Comparison of ENCODE assay signal across 14 cellular contexts in the genomic region with DNA sequence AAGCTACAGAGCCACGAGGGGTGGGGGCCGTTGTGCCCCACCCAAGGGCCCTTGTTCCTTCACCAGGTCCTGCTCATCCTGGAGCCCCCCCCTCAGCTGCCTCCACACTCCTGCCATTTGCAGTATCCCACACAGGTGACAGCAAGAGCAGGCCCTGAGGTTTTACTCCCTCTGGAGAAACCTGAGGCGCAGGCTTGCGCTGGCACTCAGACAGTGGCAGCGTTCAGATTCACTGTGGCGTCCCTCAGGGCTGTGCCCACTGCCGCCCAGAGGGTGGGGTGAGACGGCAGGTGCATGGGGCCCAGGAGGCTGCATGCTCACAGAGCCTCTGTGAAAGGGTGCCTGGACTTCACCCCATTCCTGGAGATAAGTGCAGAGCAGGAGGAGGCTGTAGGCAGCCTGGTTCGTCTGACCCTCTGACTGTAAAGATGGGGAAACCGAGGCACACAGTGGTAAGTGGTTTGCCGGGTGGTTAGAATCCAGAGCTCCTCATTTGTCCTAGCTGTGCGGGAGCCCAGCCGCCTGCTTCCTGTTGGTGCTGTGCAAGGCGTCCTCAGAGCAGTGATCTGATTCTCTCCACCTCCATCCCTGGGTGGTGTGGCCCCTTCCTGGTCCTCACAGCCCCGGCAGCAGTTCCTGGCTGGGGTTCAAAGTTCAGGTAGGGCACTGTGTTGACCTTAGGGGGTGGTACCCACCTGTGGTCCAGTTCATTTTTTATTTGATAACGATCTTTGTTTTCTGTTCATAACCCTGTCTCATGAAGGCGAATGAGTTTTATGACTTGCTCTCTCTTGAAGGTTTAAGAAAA. TPM values are rescaled to one million over a fixed set of nuclear protein-coding genes. Genes with fewer than 3 reads are reported as not detected.
DNase-seq lines count a peak whose midpoint lies in the region; ATAC-seq and TF ChIP-seq lines count a peak whose summit lies in the region.
"Had no signal": no experiment of that assay in that cellular context is flagged by ENCODE, and none has a peak within 500 bp of the region (broad histone marks: within the 10 kb centered on the region; RNA-seq: fewer than 3 reads in every experiment).

No MANE protein-coding gene starts in this region.

- H3K4me3 Mint-ChIP-seq in WTC11 = peak overlapping the region; percentile 54
- H3K4me3 Mint-ChIP-seq in naive thymus-derived CD4-positive, alpha-beta T cell = peak overlapping the region in 6 of 10 donors; percentile 3 to 66 (median 29)

- H3K9me3 ChIP-seq in BLaER1 (peaks cover 13% of the 10 kb centered on the region), spleen (peaks cover 0 to 1% (median 0%) of the 10 kb centered on the region in 8 donors)
- H3K9me3 ChIP-seq in naive thymus-derived CD4-positive, alpha-beta T cell (ENCODE audit: control insufficient read depth in 2 of 3, low read length in 3 of 3) = peaks cover 0 to 1% (median 0%) of the 10 kb centered on the region in 3 experiments
- H3K9me3 ChIP-seq: suprapubic skin had no signal

- TF ChIP-seq CTCF in WTC11 (IDR thresholded peaks at IDR 0.05) (no peak), spleen (IDR thresholded peaks at IDR 0.05 in 8 of 11, conservative IDR thresholded peaks at IDR 0.05 in 3 of 11) (no peak)

- no peaks in the 10 kb centered on the region; the same call in 1 of the 2 replicates for H3K27me3 Mint-ChIP-seq in WTC11 (ENCODE audit: low read depth)
- peaks cover 12 to 37% (median 24%) of the 10 kb centered on the region in 5 donors for H3K27me3 Mint-ChIP-seq in naive thymus-derived CD4-positive, alpha-beta T cell

- H4K20me1 ChIP-seq in BLaER1 = peaks cover 27% of the 10 kb centered on the region

- TF ChIP-seq POLR2A in spleen (IDR thresholded peaks at IDR 0.05) = no peak

- POLR2A ChIA-PET in WTC11 (lab: Charles Lee) = no interaction called here
- POLR2A ChIA-PET in naive thymus-derived CD4-positive, alpha-beta T cell (lab: Charles Lee) = interaction anchor here (0.8 to 1.4 kb wide), 2 partner anchors 25 to 31 kb away, joined by 3 to 4 read pairs; no protein-coding TSS in a partner anchor

- CTCF ChIA-PET in WTC11 (lab: Charles Lee) = interaction anchor here (1.5 to 2.5 kb wide), 3 partner anchors 31 to 124 kb away, joined by 4 to 8 read pairs (median 8); partner anchors contain the start of gene MC1R
- CTCF ChIA-PET in naive thymus-derived CD4-positive, alpha-beta T cell (lab: Charles Lee) = no interaction called here

- H3K4me1 ChIP-seq in BLaER1 = peaks cover 27% of the 10 kb centered on the region
- H3K4me1 ChIP-seq in naive thymus-derived CD4-positive, alpha-beta T cell (ENCODE audit: control insufficient read depth in 2 of 2, insufficient read depth in 2 of 2, low read length in 2 of 2) = no peaks in the 10 kb centered on the region
- H3K4me1 ChIP-seq in spleen = peaks cover 5 to 24% (median 18%) of the 10 kb centered on the region in 6 donors

- H3K4me3 ChIP-seq in BLaER1 (no peak overlapping the region), spleen (peak overlapping the region in 1 of 8 donors; percentile 70)
- no peak overlapping the region for H3K4me3 ChIP-seq in naive thymus-derived CD4-positive, alpha-beta T cell (ENCODE audit: low read length)

- no peak for ATAC-seq in WTC11
- ATAC-seq in naive thymus-derived CD4-positive, alpha-beta T cell = no peak
- no peak for ATAC-seq in HG02870 (IDR thresholded peaks at IDR 0.05; ENCODE audit: unreplicated experiment)
- ATAC-seq: activated CD4-positive, alpha-beta T cell treated with anti-CD3 and anti-CD28 coated beads for 36 hours; activated T-cell treated with anti-CD3 and anti-CD28 coated beads, Interleukin-2, amount 50 U/mL, for 4 hours; CD8-positive, alpha-beta T cell had no signal

- no peaks in the 10 kb centered on the region for H3K9me3 Mint-ChIP-seq in WTC11
- H3K9me3 Mint-ChIP-seq in naive thymus-derived CD4-positive, alpha-beta T cell = peaks cover 0 to 2% (median 0%) of the 10 kb centered on the region in 11 donors
- H3K9me3 Mint-ChIP-seq: activated T-cell treated with anti-CD3 and anti-CD28 coated beads, Interleukin-2, amount 50 U/mL, for 4 hours; CD8-positive, alpha-beta T cell had no signal

- H3K4me1 Mint-ChIP-seq in WTC11 = peaks cover 15% of the 10 kb centered on the region
- H3K4me1 Mint-ChIP-seq in naive thymus-derived CD4-positive, alpha-beta T cell = peaks cover 2 to 10% (median 5%) of the 10 kb centered on the region in 7 donors
- H3K4me1 Mint-ChIP-seq: activated CD4-positive, alpha-beta T cell treated with anti-CD3 and anti-CD28 coated beads for 36 hours had no signal

- peaks cover 7% of the 10 kb centered on the region; the same call in 1 of the 2 replicates for H3K36me3 Mint-ChIP-seq in WTC11
- peaks cover 0 to 6% (median 0%) of the 10 kb centered on the region in 5 donors for H3K36me3 Mint-ChIP-seq in naive thymus-derived CD4-positive, alpha-beta T cell
- H3K36me3 Mint-ChIP-seq: CD8-positive, alpha-beta T cell had no signal

- H3K27ac ChIP-seq in BLaER1 = no peak overlapping the region
- H3K27ac ChIP-seq in naive thymus-derived CD4-positive, alpha-beta T cell (ENCODE audit: low read depth, low read length) = no peak overlapping the region
- no peak overlapping the region for H3K27ac ChIP-seq in spleen
- H3K27ac ChIP-seq: suprapubic skin had no signal

- intact Hi-C loops in naive thymus-derived CD4-positive, alpha-beta T cell (cut with micrococcal nuclease) = loop anchor here in 1 of 2 donors (2.0 kb wide), 1 partner anchor 97 kb away; no protein-coding TSS in a partner anchor
- intact Hi-C loops in spleen (cut with DNase I; ENCODE audit: low total_unique reads) = no loop called here

- peak; percentile 77 for DNase-seq in DMS53 (lab: John Stamatoyannopoulos, UW)
- DNase-seq in WTC11 (ENCODE audit: low spot score) = no peak
- no peak for DNase-seq in naive thymus-derived CD4-positive, alpha-beta T cell
- DNase-seq in NCI-H1930 (lab: John Stamatoyannopoulos, UW) = no peak
- no peak for DNase-seq in activated naive CD4-positive, alpha-beta T cell treated with Interleukin-2 at 50 U/mL for 16 hours
- no peak for DNase-seq in spleen
- DNase-seq: activated CD4-positive, alpha-beta T cell treated with anti-CD3 and anti-CD28 coated beads for 36 hours; activated T-cell treated with anti-CD3 and anti-CD28 coated beads, Interleukin-2, amount 50 U/mL, for 4 hours; aorta; CD8-positive, alpha-beta T cell; SW 1271 had no signal

- H3K9ac ChIP-seq in BLaER1 = no peak overlapping the region

- H3K27me3 ChIP-seq in BLaER1 (no peaks in the 10 kb centered on the region), spleen (replicated peaks in 1 of 7) (peaks cover 0 to 65% (median 9%) of the 10 kb centered on the region in 7 donors)
- peaks cover 0 to 10% of the 10 kb centered on the region in 2 donors for H3K27me3 ChIP-seq in naive thymus-derived CD4-positive, alpha-beta T cell (ENCODE audit: control insufficient read depth in 2 of 2, insufficient read depth in 2 of 2, low read length in 2 of 2)
- H3K27me3 ChIP-seq: suprapubic skin had no signal

- peak overlapping the region; percentile 91; the same call in 1 of the 2 replicates for H3K4me2 ChIP-seq in BLaER1

- WGBS in spleen, 5 donors = 77 to 89% (median 85%) methylated on average over 9 to 17 of the region's 17 CpGs

- H3K27ac Mint-ChIP-seq in WTC11 = no peak overlapping the region
- H3K27ac Mint-ChIP-seq in naive thymus-derived CD4-positive, alpha-beta T cell = no peak overlapping the region
- H3K27ac Mint-ChIP-seq: activated CD4-positive, alpha-beta T cell treated with anti-CD3 and anti-CD28 coated beads for 36 hours; CD8-positive, alpha-beta T cell had no signal

- H3K36me3 ChIP-seq in BLaER1 = 0 out of 2 replicates have a peak, but pooled peaks cover 2% of the 10 kb centered on the region
- no peaks in the 10 kb centered on the region for H3K36me3 ChIP-seq in naive thymus-derived CD4-positive, alpha-beta T cell (ENCODE audit: control insufficient read depth in 2 of 3, insufficient read depth in 3 of 3, low read length in 3 of 3)
- no peaks in the 10 kb centered on the region for H3K36me3 ChIP-seq in spleen
- H3K36me3 ChIP-seq: suprapubic skin had no signal

TF ChIP-seq in WTC11, 78 proteins besides CTCF, POLR2A, EP300 and RAD21:
- TF ChIP-seq E2F1 (CRISPR knock-in tag; IDR thresholded peaks at IDR 0.05) (no peak), GABPB1 (CRISPR knock-in tag; IDR thresholded peaks at IDR 0.05) (peak; percentile 53; the same call in 1 of the 2 replicates)

RNA-seq across cellular contexts. Expression of gene SPIRE2, which starts 1.6 kb away (rescaled TPM):
- total RNA-seq in WTC11 (2021) = 19.7 to 21.1 TPM (median 20.5 TPM) in 3 replicates
- total RNA-seq in naive thymus-derived CD4-positive, alpha-beta T cell = 1 to 10 TPM; 1.2 to 3.5 (median 3.0) TPM
- under 1 TPM; 0.32 to 0.35 TPM for polyA plus RNA-seq in naive thymus-derived CD4-positive, alpha-beta T cell
- 1 to 10 TPM; 1.2 to 3.2 (median 2.8) TPM for total RNA-seq in spleen
- polyA plus RNA-seq in spleen = 1 to 10 TPM in 1 of 3 donors, under 1 TPM in 2; 0.80 to 1.3 (median 0.98) TPM

RNA-seq across cellular contexts. Expression of gene FANCA, which starts 13.4 kb away (rescaled TPM):
- total RNA-seq in WTC11 (2021) (90.5 to 98.7 TPM (median 90.8 TPM) in 3 replicates), spleen (10 to 100 TPM; 15.7 to 28.9 (median 18.0) TPM)
- total RNA-seq in naive thymus-derived CD4-positive, alpha-beta T cell = 100 to 1,000 TPM in 1 of 5 experiments, 10 to 100 TPM in 1, 1 to 10 TPM in 3; 3.5 to 111 (median 7.9) TPM
- 1 to 10 TPM in 1 of 2 donors, under 1 TPM in 1; 0.59 to 3.4 TPM for polyA plus RNA-seq in naive thymus-derived CD4-positive, alpha-beta T cell
- 10 to 100 TPM; 11.5 to 15.3 (median 14.5) TPM for polyA plus RNA-seq in spleen

RNA-seq across cellular contexts. Expression of gene TCF25, which starts 43.6 kb away (rescaled TPM):
- total RNA-seq in WTC11 (2021) (113 to 155 TPM (median 127 TPM) in 3 replicates), spleen (100 to 1,000 TPM; 145 to 305 (median 233) TPM)
- total RNA-seq in naive thymus-derived CD4-positive, alpha-beta T cell = 100 to 1,000 TPM; 200 to 392 (median 262) TPM
- polyA plus RNA-seq in naive thymus-derived CD4-positive, alpha-beta T cell = 100 to 1,000 TPM in 1 of 2 donors, 10 to 100 TPM in 1; 68.1 to 122 TPM
- polyA plus RNA-seq in spleen = 100 to 1,000 TPM; 113 to 412 (median 334) TPM
